ENCODE assay signal across 8 cellular contexts in the genomic region with DNA sequence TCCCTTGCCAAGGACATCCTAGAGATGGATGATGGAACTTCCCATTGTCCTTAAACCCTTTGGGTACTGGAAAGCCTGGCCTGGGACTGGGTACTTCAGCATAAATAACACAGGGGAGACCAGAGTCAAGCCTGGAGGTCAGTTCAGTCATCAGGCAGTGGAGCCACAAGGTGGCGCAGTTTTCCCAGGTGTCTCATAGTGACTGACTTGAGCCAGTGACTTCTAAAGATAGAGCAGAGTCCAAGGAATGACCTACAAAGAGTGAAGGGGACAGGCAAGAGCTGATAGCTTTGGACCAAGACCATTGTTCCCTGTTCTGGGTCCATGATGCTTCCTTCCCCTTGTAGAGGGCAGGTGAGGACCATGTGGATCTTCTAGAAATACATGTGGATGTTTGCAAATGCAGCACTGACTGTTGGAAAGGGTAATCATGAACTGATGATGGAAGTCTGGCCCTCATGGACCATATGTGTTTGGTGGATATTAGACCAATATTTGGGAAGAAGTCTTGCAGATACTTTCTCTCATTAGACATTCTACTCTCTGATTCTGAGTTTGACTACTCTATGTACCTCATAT. TPM values are rescaled to one million over a fixed set of nuclear protein-coding genes. Genes with fewer than 3 reads are reported as not detected.
DNase-seq lines count a peak whose midpoint lies in the region; ATAC-seq, FAIRE-seq and TF ChIP-seq lines count a peak whose summit lies in the region.
"Not testable (repeated sequence)": the region's sequence is repeated elsewhere in the genome, so short reads cannot be mapped to it uniquely, and the experiment has no call there.
"Had no signal": no experiment of that assay in that cellular context is flagged by ENCODE, and none has a peak within 500 bp of the region (broad histone marks: within the 10 kb centered on the region; RNA-seq: fewer than 3 reads in every experiment).

No MANE protein-coding gene starts in this region.

- H3K9me3 Mint-ChIP-seq in Calu3 (ENCODE audit: low read depth, unreplicated experiment); activated CD8-positive, alpha-beta T cell treated with anti-CD3 and anti-CD28 coated beads for 36 hours; endothelial cell (ENCODE audit: unreplicated experiment): not testable (repeated sequence)

- 0% methylated on average over 1 of the region's 1 CpG for WGBS in HepG2 (ENCODE audit: low lambda C conversion rate)

- CTCF ChIA-PET in Calu3 (lab: Charles Lee); activated CD8-positive, alpha-beta T cell treated with anti-CD3 and anti-CD28 coated beads for 36 hours (lab: Charles Lee); HepG2 (lab: Yijun Ruan, JAX; ENCODE audit: low intra/inter-chr PET ratio, low total read pairs): not testable (repeated sequence)
- CTCF ChIA-PET in HEK293 (lab: Yijun Ruan, JAX) = interaction anchor here (1.0 to 3.8 kb wide), 7 partner anchors 8 to 76 kb away, joined by 3 to 51 read pairs (median 6); a partner anchor contains a TSS

- not testable (repeated sequence) for H3K9me3 ChIP-seq in HEK293 (ENCODE audit: control insufficient read depth, insufficient read depth, low read depth, low read length); HepG2 (ENCODE audit: low read length)

- H3K4me3 Mint-ChIP-seq in Calu3 (ENCODE audit: low read depth, unreplicated experiment); activated CD8-positive, alpha-beta T cell treated with anti-CD3 and anti-CD28 coated beads for 36 hours; endothelial cell (ENCODE audit: unreplicated experiment): not testable (repeated sequence)

- H3K27me3 ChIP-seq in HepG2 (ENCODE audit: control insufficient read depth in 1 of 2, insufficient read depth in 2 of 2, low read length in 2 of 2) = not testable (repeated sequence)

- H3K36me3 Mint-ChIP-seq in Calu3 (ENCODE audit: insufficient read depth, unreplicated experiment); activated CD8-positive, alpha-beta T cell treated with anti-CD3 and anti-CD28 coated beads for 36 hours (ENCODE audit: low read depth); endothelial cell (ENCODE audit: low read depth, unreplicated experiment): not testable (repeated sequence)

- not testable (repeated sequence) for H3K9ac ChIP-seq in HepG2 (ENCODE audit: insufficient read depth, low read depth, low read length)

- intact Hi-C loops in Calu3 (cut with micrococcal nuclease; ENCODE audit: unreplicated experiment); activated CD8-positive, alpha-beta T cell treated with anti-CD3 and anti-CD28 coated beads for 36 hours (cut with micrococcal nuclease); HepG2 (cut with micrococcal nuclease; ENCODE audit: unreplicated experiment): not testable (repeated sequence)

- H3K4me1 ChIP-seq in HEK293 (ENCODE audit: control insufficient read depth, insufficient read depth, low read length); HepG2 (ENCODE audit: insufficient read depth, low read length): not testable (repeated sequence)

- H3K27me3 Mint-ChIP-seq in Calu3 (ENCODE audit: unreplicated experiment); activated CD8-positive, alpha-beta T cell treated with anti-CD3 and anti-CD28 coated beads for 36 hours; endothelial cell (ENCODE audit: unreplicated experiment): not testable (repeated sequence)

- not testable (repeated sequence) for H4K20me1 ChIP-seq in HepG2 (ENCODE audit: insufficient read depth, low read length)

- DNase-seq in Calu3 (peak; percentile 54), NCI-H82 (lab: John Stamatoyannopoulos, UW) (peak; percentile 5), SK-MEL-5 (ENCODE audit: low read depth, low spot score) (peak; percentile 1), endothelial cell (ENCODE audit: low spot score) (peak; percentile 35)
- peak; percentile 27 for DNase-seq in activated CD8-positive, alpha-beta T cell treated with anti-CD3 and anti-CD28 coated beads for 36 hours
- DNase-seq in HepG2 (ENCODE audit: low spot score) = not testable (repeated sequence)

- H3K79me2 ChIP-seq in HepG2 (ENCODE audit: insufficient read depth, low read length) = not testable (repeated sequence)

- H2AFZ ChIP-seq in HepG2 (ENCODE audit: low read length) = not testable (repeated sequence)

- POLR2A ChIA-PET in HEK293 (lab: Yijun Ruan, JAX); activated CD8-positive, alpha-beta T cell treated with anti-CD3 and anti-CD28 coated beads for 36 hours (lab: Charles Lee); HepG2 (lab: Yijun Ruan, JAX): not testable (repeated sequence)

- H3K36me3 ChIP-seq in HEK293 (ENCODE audit: control insufficient read depth in 2 of 2, insufficient read depth in 1 of 2, low read length in 2 of 2); HepG2 (replicated peaks in 1 of 2; ENCODE audit: control insufficient read depth in 1 of 2, insufficient read depth in 2 of 2, low read length in 2 of 2): not testable (repeated sequence)

- TF ChIP-seq RAD21 in HepG2 (CRISPR knock-in tag; IDR thresholded peaks at IDR 0.05) = not testable (repeated sequence)

- TF ChIP-seq CTCF in Calu3 (IDR thresholded peaks at IDR 0.05; ENCODE audit: unreplicated experiment) = not testable (repeated sequence)
- TF ChIP-seq CTCF in HEK293 (tag by site-specific recombination; IDR thresholded peaks at IDR 0.05) (peak; percentile 56), endothelial cell (IDR thresholded peaks at IDR 0.05; ENCODE audit: unreplicated experiment) (peak; percentile 31), HepG2 (CRISPR knock-in tag; IDR thresholded peaks at IDR 0.05) (peak; percentile 30; the same call in 1 of the 2 replicates)
- peak; percentile 27 for TF ChIP-seq CTCF in activated CD8-positive, alpha-beta T cell treated with anti-CD3 and anti-CD28 coated beads for 36 hours (IDR thresholded peaks at IDR 0.05)

- not testable (repeated sequence) for BruUV-seq in Calu3 (replicated peaks; lab: Mats Ljungman, UMichigan); HepG2 (replicated peaks; lab: Mats Ljungman, UMichigan)

- FAIRE-seq in HepG2 (lab: Jason Lieb, UNC) = not testable (repeated sequence)

- TF ChIP-seq EP300 in HepG2 (IDR thresholded peaks at IDR 0.05; ENCODE audit: low read depth in 2 of 2, low read length in 2 of 2); HepG2 (CRISPR knock-in tag; IDR thresholded peaks at IDR 0.05; ENCODE audit: borderline replicate concordance): not testable (repeated sequence)

- not testable (repeated sequence) for TF ChIP-seq POLR2A in HepG2 (IDR thresholded peaks at IDR 0.05; ENCODE audit: insufficient read depth in 1 of 2, low read depth in 2 of 2, low read length in 2 of 2)

- not testable (repeated sequence) for ATAC-seq in activated CD8-positive, alpha-beta T cell treated with anti-CD3 and anti-CD28 coated beads for 36 hours; HepG2

- in situ Hi-C loops in SK-MEL-5 (cut with HindIII; ENCODE audit: low pct_unique_long_range_greater_than_20kb, low sequenced_read_pairs); HepG2 (cut with HindIII; ENCODE audit: extremely low pct_ligation_motif_present, low pct_unique_long_range_greater_than_20kb): not testable (repeated sequence)

- H3K4me2 ChIP-seq in HepG2 (ENCODE audit: low read depth, low read length) = not testable (repeated sequence)

- H3K27ac Mint-ChIP-seq in Calu3 (ENCODE audit: unreplicated experiment); activated CD8-positive, alpha-beta T cell treated with anti-CD3 and anti-CD28 coated beads for 36 hours; endothelial cell (ENCODE audit: unreplicated experiment): not testable (repeated sequence)

- not testable (repeated sequence) for H3K4me3 ChIP-seq in HEK293 (ENCODE audit: low read depth, low read length); HepG2 (replicated peaks in 1 of 3; ENCODE audit: insufficient read depth in 1 of 3, low read depth in 2 of 3, low read length in 3 of 3)

- H3K4me1 Mint-ChIP-seq in Calu3 (ENCODE audit: low read depth, unreplicated experiment) = peaks cover 57% of the 10 kb centered on the region
- H3K4me1 Mint-ChIP-seq in activated CD8-positive, alpha-beta T cell treated with anti-CD3 and anti-CD28 coated beads for 36 hours (ENCODE audit: low read depth); endothelial cell (ENCODE audit: unreplicated experiment): not testable (repeated sequence)

- H3K27ac ChIP-seq in HEK293 (ENCODE audit: extremely low read depth, low read depth, low read length); HepG2 (ENCODE audit: extremely low read length, insufficient read depth, low read length): not testable (repeated sequence)

RNA-seq across cellular contexts. Expression of a gene that starts 6.7 kb away (rescaled TPM):
- total RNA-seq in Calu3 (2022) (not detected in 2 replicates), endothelial cell (ENCODE audit: unreplicated experiment) (not detected), HepG2 (2016; rRNA removed; fragmentation: Illumina TruSeq; extraction: Trizol) (not detected in 2 replicates)
- not detected in 2 replicates for total RNA-seq in SK-MEL-5 (2014; rRNA removed; shearing (Covaris generic))
- 0.53 TPM in 1 of 2 replicates, not detected in the other for polyA plus RNA-seq in SK-MEL-5 (2015; cell fraction: cytosol; rRNA removed)
- not detected in 2 replicates for polyA plus RNA-seq in SK-MEL-5 (2015; cell fraction: nucleus; rRNA removed)
- not detected for total RNA-seq in activated CD8-positive, alpha-beta T cell treated with anti-CD3 and anti-CD28 coated beads for 36 hours
- total RNA-seq in HepG2 (2016; cell fraction: cytosol; rRNA removed; fragmentation: Illumina TruSeq; extraction: Trizol; ENCODE audit: low read depth) = not detected in 2 replicates
- not detected in 2 replicates for total RNA-seq in HepG2 (2016; cell fraction: insoluble cytoplasmic fraction; rRNA removed; fragmentation: Illumina TruSeq; extraction: Trizol)
- total RNA-seq in HepG2 (2016; cell fraction: membrane; rRNA removed; fragmentation: Illumina TruSeq; extraction: Trizol) = not detected in 2 replicates
- not detected in 2 replicates for total RNA-seq in HepG2 (2016; cell fraction: nucleus; rRNA removed; fragmentation: Illumina TruSeq; extraction: Trizol)
- polyA plus RNA-seq in HepG2 (2011; rRNA removed) = not detected in 2 replicates
- not detected in 2 replicates for polyA plus RNA-seq in HepG2 (2011; cell fraction: cytosol; rRNA removed)
- not detected in 2 replicates for polyA plus RNA-seq in HepG2 (2011; cell fraction: nucleus; rRNA removed)
- not detected in 2 replicates for polyA plus RNA-seq in HepG2 (2012)
- polyA plus RNA-seq in HepG2 (2016; cell fraction: cytosol; fragmentation: Illumina TruSeq; extraction: Trizol; ENCODE audit: low read depth) = not detected in 2 replicates
- not detected in 2 replicates for polyA plus RNA-seq in HepG2 (2016; cell fraction: insoluble cytoplasmic fraction; fragmentation: Illumina TruSeq; extraction: Trizol; ENCODE audit: low read depth)
- polyA plus RNA-seq in HepG2 (2016; cell fraction: membrane; fragmentation: Illumina TruSeq; extraction: Trizol; ENCODE audit: low read depth) = not detected in 2 replicates
- polyA plus RNA-seq in HepG2 (2016; cell fraction: nucleus; fragmentation: Illumina TruSeq; extraction: Trizol; ENCODE audit: insufficient read depth, low read depth) = not detected in 2 replicates
- polyA minus RNA-seq in HepG2 (2011; rRNA and poly(A)+ RNA removed; ENCODE audit: low replicate concordance) = 0.42 TPM in 1 of 2 replicates, not detected in the other
- not detected in 2 replicates for polyA minus RNA-seq in HepG2 (2011; cell fraction: cytosol; rRNA and poly(A)+ RNA removed)
- polyA minus RNA-seq in HepG2 (2011; cell fraction: nucleus; rRNA and poly(A)+ RNA removed) = 0.13 TPM in 1 of 2 replicates, not detected in the other
- total RNA-seq: SJCRH30 had no signal

RNA-seq across cellular contexts. Expression of a gene that starts 25.8 kb away (rescaled TPM):
- 11.2 and 11.9 TPM in 2 replicates for total RNA-seq in Calu3 (2022)
- 2.5 and 4.1 TPM in 2 replicates for total RNA-seq in SK-MEL-5 (2014; rRNA removed; shearing (Covaris generic))
- 6.3 and 7.9 TPM in 2 replicates for polyA plus RNA-seq in SK-MEL-5 (2015; cell fraction: cytosol; rRNA removed)
- polyA plus RNA-seq in SK-MEL-5 (2015; cell fraction: nucleus; rRNA removed) = 10.8 and 14.1 TPM in 2 replicates
- total RNA-seq in activated CD8-positive, alpha-beta T cell treated with anti-CD3 and anti-CD28 coated beads for 36 hours = not detected
- not detected for total RNA-seq in endothelial cell (ENCODE audit: unreplicated experiment)
- not detected in 2 replicates for total RNA-seq in HepG2 (2016; rRNA removed; fragmentation: Illumina TruSeq; extraction: Trizol)
- not detected in 2 replicates for total RNA-seq in HepG2 (2016; cell fraction: cytosol; rRNA removed; fragmentation: Illumina TruSeq; extraction: Trizol; ENCODE audit: low read depth)
- not detected in 2 replicates for total RNA-seq in HepG2 (2016; cell fraction: insoluble cytoplasmic fraction; rRNA removed; fragmentation: Illumina TruSeq; extraction: Trizol)
- total RNA-seq in HepG2 (2016; cell fraction: membrane; rRNA removed; fragmentation: Illumina TruSeq; extraction: Trizol) = not detected in 2 replicates
- not detected in 2 replicates for total RNA-seq in HepG2 (2016; cell fraction: nucleus; rRNA removed; fragmentation: Illumina TruSeq; extraction: Trizol)
- 0.47 TPM in 1 of 2 replicates, not detected in the other for polyA plus RNA-seq in HepG2 (2011; rRNA removed)
- polyA plus RNA-seq in HepG2 (2011; cell fraction: cytosol; rRNA removed) = not detected in 2 replicates
- polyA plus RNA-seq in HepG2 (2011; cell fraction: nucleus; rRNA removed) = 0.24 TPM in 1 of 2 replicates, not detected in the other
- polyA plus RNA-seq in HepG2 (2012) = not detected in 2 replicates
- polyA plus RNA-seq in HepG2 (2016; cell fraction: cytosol; fragmentation: Illumina TruSeq; extraction: Trizol; ENCODE audit: low read depth) = not detected in 2 replicates
- not detected in 2 replicates for polyA plus RNA-seq in HepG2 (2016; cell fraction: insoluble cytoplasmic fraction; fragmentation: Illumina TruSeq; extraction: Trizol; ENCODE audit: low read depth)
- not detected in 2 replicates for polyA plus RNA-seq in HepG2 (2016; cell fraction: membrane; fragmentation: Illumina TruSeq; extraction: Trizol; ENCODE audit: low read depth)
- not detected in 2 replicates for polyA plus RNA-seq in HepG2 (2016; cell fraction: nucleus; fragmentation: Illumina TruSeq; extraction: Trizol; ENCODE audit: insufficient read depth, low read depth)
- polyA minus RNA-seq in HepG2 (2011; rRNA and poly(A)+ RNA removed; ENCODE audit: low replicate concordance) = 2.4 TPM in 1 of 2 replicates, not detected in the other
- polyA minus RNA-seq in HepG2 (2011; cell fraction: cytosol; rRNA and poly(A)+ RNA removed) = not detected in 2 replicates
- polyA minus RNA-seq in HepG2 (2011; cell fraction: nucleus; rRNA and poly(A)+ RNA removed) = 0.87 TPM in 1 of 2 replicates, not detected in the other
- total RNA-seq: SJCRH30 had no signal
